Comparison of ENCODE assay signal across 14 cellular contexts in genomic region chr18:58320907-58321561, GRCh38.
DNase-seq lines count a peak whose midpoint lies in the region; ATAC-seq and TF ChIP-seq lines count a peak whose summit lies in the region.
"Had no signal": no experiment of that assay in that cellular context is flagged by ENCODE, and none has a peak within 500 bp of the region (broad histone marks: within the 10 kb centered on the region; RNA-seq: fewer than 3 reads in every experiment).

No MANE protein-coding gene starts in this region.

- peak overlapping the region; percentile 43 for H3K27ac Mint-ChIP-seq in T-helper 1 cell treated with Interleukin-12 subunit alpha and Interleukin-12 subunit beta and Interleukin-4 antibody, amounts not matched to agents 30 μg/mL and 1 μg/mL, for 36 hours
- no peak overlapping the region for H3K27ac Mint-ChIP-seq in CD4-positive, alpha-beta T cell

- peak; percentile 8 for ATAC-seq in left lung
- ATAC-seq in CD4-positive, alpha-beta T cell (ENCODE audit: poor library complexity) = no peak

- H3K4me1 Mint-ChIP-seq in T-helper 1 cell treated with Interleukin-12 subunit alpha and Interleukin-12 subunit beta and Interleukin-4 antibody, amounts not matched to agents 30 μg/mL and 1 μg/mL, for 36 hours (ENCODE audit: low read depth) = peaks cover 8% of the 10 kb centered on the region
- peaks cover 30% of the 10 kb centered on the region for H3K4me1 Mint-ChIP-seq in CD4-positive, alpha-beta T cell (ENCODE audit: low read depth)

- H3K27me3 ChIP-seq in WERI-Rb-1 (ENCODE audit: insufficient read depth, low read depth, severe bottlenecking) (no peaks in the 10 kb centered on the region), left lung (no peaks in the 10 kb centered on the region), subcutaneous abdominal adipose tissue (ENCODE audit: control insufficient read depth in 5 of 5, insufficient read depth in 4 of 5, low read length in 5 of 5) (no peaks in the 10 kb centered on the region)
- H3K27me3 ChIP-seq in CD4-positive, alpha-beta T cell (ENCODE audit: control insufficient read depth, insufficient read depth, low read length) = no peaks in the 10 kb centered on the region

- CTCF ChIA-PET in CD4-positive, alpha-beta T cell (lab: Charles Lee) = no interaction called here

- no peaks in the 10 kb centered on the region for H3K9me3 Mint-ChIP-seq in T-helper 1 cell treated with Interleukin-12 subunit alpha and Interleukin-12 subunit beta and Interleukin-4 antibody, amounts not matched to agents 30 μg/mL and 1 μg/mL, for 36 hours
- no peaks in the 10 kb centered on the region for H3K9me3 Mint-ChIP-seq in CD4-positive, alpha-beta T cell
- H3K9me3 Mint-ChIP-seq: naive thymus-derived CD8-positive, alpha-beta T cell had no signal

- peaks cover 3 to 25% of the 10 kb centered on the region in 2 donors for H3K4me1 ChIP-seq in left lung
- peaks cover 6 to 21% (median 8%) of the 10 kb centered on the region in 5 donors for H3K4me1 ChIP-seq in subcutaneous abdominal adipose tissue (ENCODE audit: control insufficient read depth in 5 of 5, insufficient read depth in 5 of 5, low read length in 5 of 5)

- H3K9me3 ChIP-seq in WERI-Rb-1 (ENCODE audit: severe bottlenecking) = no peaks in the 10 kb centered on the region
- no peaks in the 10 kb centered on the region for H3K9me3 ChIP-seq in left lung
- H3K9me3 ChIP-seq in subcutaneous abdominal adipose tissue (ENCODE audit: control insufficient read depth in 5 of 5, low read length in 5 of 5) = no peaks in the 10 kb centered on the region
- no peaks in the 10 kb centered on the region for H3K9me3 ChIP-seq in CD4-positive, alpha-beta T cell (ENCODE audit: control insufficient read depth, low read length)

- H3K4me3 Mint-ChIP-seq in T-helper 1 cell treated with Interleukin-12 subunit alpha and Interleukin-12 subunit beta and Interleukin-4 antibody, amounts not matched to agents 30 μg/mL and 1 μg/mL, for 36 hours = no peak overlapping the region
- H3K4me3 Mint-ChIP-seq in CD4-positive, alpha-beta T cell = no peak overlapping the region

- H3K27me3 Mint-ChIP-seq in T-helper 1 cell treated with Interleukin-12 subunit alpha and Interleukin-12 subunit beta and Interleukin-4 antibody, amounts not matched to agents 30 μg/mL and 1 μg/mL, for 36 hours (ENCODE audit: low read depth) = peaks cover 10% of the 10 kb centered on the region
- no peaks in the 10 kb centered on the region for H3K27me3 Mint-ChIP-seq in CD4-positive, alpha-beta T cell

- H3K36me3 ChIP-seq in WERI-Rb-1 (peaks cover 46% of the 10 kb centered on the region), left lung (peaks cover 0 to 6% of the 10 kb centered on the region in 2 donors), subcutaneous abdominal adipose tissue (ENCODE audit: control insufficient read depth in 5 of 5, insufficient read depth in 5 of 5, low read length in 5 of 5) (peaks cover 0 to 7% (median 4%) of the 10 kb centered on the region in 5 donors)

- DNase-seq in T-helper 1 cell (no peak), WERI-Rb-1 (no peak), left lung (no peak), AG20443 (ENCODE audit: low spot score) (no peak)
- no peak for DNase-seq in stimulated activated CD4-positive, alpha-beta T cell treated with anti-CD3 and anti-CD28 coated beads, Interleukin-4, amount 100 ng/mL, for 24 hours
- DNase-seq in CD4-positive, alpha-beta T cell = no peak
- DNase-seq: activated CD8-positive, alpha-beta memory T cell treated with anti-CD3 and anti-CD28 coated beads, Interleukin-2, amount 50 U/mL, for 4 hours; foreskin melanocyte; HCEC 1CT; naive thymus-derived CD8-positive, alpha-beta T cell; NCI-H1436 had no signal

- intact Hi-C loops in left lung (cut with DNase I) = no loop called here
- intact Hi-C loops in CD4-positive, alpha-beta T cell (cut with DNase I, micrococcal nuclease) = loop anchor here in 1 of 2 experiments (5.0 to 10.0 kb wide), 4 partner anchors 139 to 439 kb away; partner anchors contain the start of gene NEDD4L

- H3K9ac ChIP-seq in subcutaneous abdominal adipose tissue (ENCODE audit: low read length in 5 of 5) = no peak overlapping the region

- no peak overlapping the region for H3K4me3 ChIP-seq in WERI-Rb-1 (ENCODE audit: low read depth, low read length)
- H3K4me3 ChIP-seq in left lung = no peak overlapping the region
- no peak overlapping the region for H3K4me3 ChIP-seq in subcutaneous abdominal adipose tissue (ENCODE audit: low read depth in 1 of 5, low read length in 5 of 5)
- H3K4me3 ChIP-seq: lung had no signal

- POLR2A ChIA-PET in CD4-positive, alpha-beta T cell (lab: Charles Lee) = interaction anchor here (1.6 to 1.8 kb wide), 2 partner anchors 10 to 18 kb away, joined by 7 to 8 read pairs; no protein-coding TSS in a partner anchor

- H3K27ac ChIP-seq in WERI-Rb-1 (no peak overlapping the region), left lung (peak overlapping the region; percentile 22 to 48), subcutaneous abdominal adipose tissue (ENCODE audit: low read depth, low read length) (peak overlapping the region; percentile 33)
- H3K27ac ChIP-seq in CD4-positive, alpha-beta T cell (ENCODE audit: low read depth, low read length) = no peak overlapping the region

- H3K36me3 Mint-ChIP-seq in T-helper 1 cell treated with Interleukin-12 subunit alpha and Interleukin-12 subunit beta and Interleukin-4 antibody, amounts not matched to agents 30 μg/mL and 1 μg/mL, for 36 hours (ENCODE audit: low read depth) = no peaks in the 10 kb centered on the region
- H3K36me3 Mint-ChIP-seq in CD4-positive, alpha-beta T cell (ENCODE audit: low read depth) = no peaks in the 10 kb centered on the region

- TF ChIP-seq CTCF in WERI-Rb-1 (IDR thresholded peaks at IDR 0.05; ENCODE audit: low read depth, low read length) (peak; percentile 26; the same call in 1 of the 2 replicates), left lung (IDR thresholded peaks at IDR 0.05) (no peak)
- no peak for TF ChIP-seq CTCF in CD4-positive, alpha-beta T cell (IDR thresholded peaks at IDR 0.05)

Comparison
In these comparisons a context has a peak if more than half of its experiments do, and no peak if none do; other contexts are left out.
1. H3K27ac ChIP-seq: peak in left lung (2 of 2) and subcutaneous abdominal adipose tissue (single experiment); none in WERI-Rb-1 (single experiment) and CD4-positive, alpha-beta T cell (single experiment).